In the genomic region with DNA sequence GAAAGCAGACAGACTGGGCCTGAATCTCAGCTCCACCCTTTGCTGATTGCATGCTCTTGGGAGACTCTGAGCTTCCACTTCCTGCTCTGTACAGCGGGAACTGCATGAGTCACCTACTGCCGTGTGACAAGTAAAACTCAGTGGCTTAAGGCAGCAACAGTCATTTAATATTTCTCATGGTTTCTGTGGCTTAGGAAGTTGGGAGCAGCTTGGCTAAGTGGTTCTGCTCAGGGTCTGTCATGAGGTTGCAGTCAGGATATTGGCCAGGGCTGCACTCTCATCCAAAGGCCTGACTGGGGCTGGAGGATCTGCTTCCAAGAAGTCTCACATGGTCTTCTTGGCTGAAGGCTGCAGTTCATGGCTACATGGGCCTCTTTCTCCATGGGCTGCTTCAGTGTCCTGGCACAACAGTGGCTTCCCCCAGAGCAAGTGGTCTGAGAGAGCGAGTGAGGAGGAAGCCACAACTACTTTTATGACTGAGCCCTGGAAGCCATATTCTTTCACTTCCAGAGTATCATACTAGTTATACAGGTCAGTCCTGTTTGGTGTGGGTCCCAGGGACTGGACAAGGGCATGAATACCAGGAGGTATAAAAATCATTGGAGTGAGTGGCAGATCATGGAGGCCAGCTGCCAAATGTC, we compare ENCODE assay signal across 10 cellular contexts.
A peak's percentile ranks its signal among the peaks of the same experiment; 100 is the strongest.
DNase-seq lines count a peak whose midpoint lies in the region; ATAC-seq and TF ChIP-seq lines count a peak whose summit lies in the region.
"Had no signal": no experiment of that assay in that cellular context is flagged by ENCODE, and none has a peak within 500 bp of the region (broad histone marks: within the 10 kb centered on the region; RNA-seq: fewer than 3 reads in every experiment).

No MANE protein-coding gene starts in this region.

- TF ChIP-seq CTCF in WERI-Rb-1 (IDR thresholded peaks at IDR 0.05; ENCODE audit: low read depth, low read length): no peak

- no peaks in the 10 kb centered on the region for H3K27me3 ChIP-seq in WERI-Rb-1 (ENCODE audit: insufficient read depth, low read depth, severe bottlenecking)

- DNase-seq in stimulated activated CD4-positive, alpha-beta T cell treated with anti-CD3 and anti-CD28 coated beads, Interleukin-1b, Interleukin-23, amount 100 ng/mL, for 48 hours: peak; percentile 22
- no peak for DNase-seq in stimulated activated CD4-positive, alpha-beta T cell treated with anti-CD3 and anti-CD28 coated beads, Interleukin-4, amount 100 ng/mL, for 4 hours
- DNase-seq in WERI-Rb-1 (peak; percentile 4), foreskin melanocyte (peak; percentile 61), NCI-H1105 (lab: John Stamatoyannopoulos, UW) (no peak), NCI-H2196 (lab: John Stamatoyannopoulos, UW; ENCODE audit: unreplicated experiment) (no peak)
- DNase-seq in stimulated activated naive CD4-positive, alpha-beta T cell (lab: John Stamatoyannopoulos, UW): no peak
- DNase-seq: naive B cell had no signal

- H3K27ac ChIP-seq in WERI-Rb-1: no peak overlapping the region
- H3K27ac ChIP-seq: KMS-11 had no signal

- ATAC-seq in HG02642 (IDR thresholded peaks at IDR 0.05; ENCODE audit: poor library complexity, unreplicated experiment): no peak

- no peaks in the 10 kb centered on the region for H3K9me3 ChIP-seq in WERI-Rb-1 (ENCODE audit: severe bottlenecking)

- peaks cover 59% of the 10 kb centered on the region for H3K36me3 ChIP-seq in WERI-Rb-1

- H3K4me3 ChIP-seq in WERI-Rb-1 (ENCODE audit: low read depth, low read length): no peak overlapping the region

Comparison
In these comparisons a context has a peak if more than half of its experiments do, and no peak if none do; other contexts are left out.
1. DNase-seq: peak in stimulated activated CD4-positive, alpha-beta T cell treated with anti-CD3 and anti-CD28 coated beads, Interleukin-1b, Interleukin-23, amount 100 ng/mL, for 48 hours (single experiment), WERI-Rb-1 (single experiment) and foreskin melanocyte (single experiment); none in stimulated activated CD4-positive, alpha-beta T cell treated with anti-CD3 and anti-CD28 coated beads, Interleukin-4, amount 100 ng/mL, for 4 hours (0 of 2), NCI-H1105 (single experiment), stimulated activated naive CD4-positive, alpha-beta T cell (0 of 6) and NCI-H2196 (single experiment).